1 cellular context compared by ENCODE assay signal in genomic region chr1:184743062-184743756, GRCh38.
A peak's percentile ranks its signal among the peaks of the same experiment; 100 is the strongest.
TF ChIP-seq lines count a peak whose summit lies in the region.

No MANE protein-coding gene starts in this region.

TF ChIP-seq in K562, 482 proteins besides CTCF, POLR2A, EP300 and RAD21 (continued from another document and continues in another):
- TF ChIP-seq, protein P1, sequence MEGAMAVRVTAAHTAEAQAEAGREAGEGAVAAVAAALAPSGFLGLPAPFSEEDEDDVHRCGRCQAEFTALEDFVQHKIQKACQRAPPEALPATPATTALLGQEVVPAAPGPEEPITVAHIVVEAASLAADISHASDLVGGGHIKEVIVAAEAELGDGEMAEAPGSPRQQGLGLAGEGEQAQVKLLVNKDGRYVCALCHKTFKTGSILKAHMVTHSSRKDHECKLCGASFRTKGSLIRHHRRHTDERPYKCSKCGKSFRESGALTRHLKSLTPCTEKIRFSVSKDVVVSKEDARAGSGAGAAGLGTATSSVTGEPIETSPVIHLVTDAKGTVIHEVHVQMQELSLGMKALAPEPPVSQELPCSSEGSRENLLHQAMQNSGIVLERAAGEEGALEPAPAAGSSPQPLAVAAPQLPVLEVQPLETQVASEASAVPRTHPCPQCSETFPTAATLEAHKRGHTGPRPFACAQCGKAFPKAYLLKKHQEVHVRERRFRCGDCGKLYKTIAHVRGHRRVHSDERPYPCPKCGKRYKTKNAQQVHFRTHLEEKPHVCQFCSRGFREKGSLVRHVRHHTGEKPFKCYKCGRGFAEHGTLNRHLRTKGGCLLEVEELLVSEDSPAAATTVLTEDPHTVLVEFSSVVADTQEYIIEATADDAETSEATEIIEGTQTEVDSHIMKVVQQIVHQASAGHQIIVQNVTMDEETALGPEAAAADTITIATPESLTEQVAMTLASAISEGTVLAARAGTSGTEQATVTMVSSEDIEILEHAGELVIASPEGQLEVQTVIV (CRISPR knock-in tag; IDR thresholded peaks at IDR 0.05; ENCODE audit: borderline replicate concordance), result no peak
- TF ChIP-seq C11orf30 (IDR thresholded peaks at IDR 0.05; ENCODE audit: low read depth) (0 out of 2 replicates have a peak, but pooled peaks have one; percentile 22), MNT (conservative IDR thresholded peaks at IDR 0.05) (0 out of 4 replicates have a peak, but pooled peaks of 1 of the 2 experiments have one; percentile 34), BDP1 (IDR thresholded peaks at IDR 0.05; ENCODE audit: insufficient read depth, insufficient read length) (no peak), ESRRB (CRISPR knock-in tag; IDR thresholded peaks at IDR 0.05; ENCODE audit: borderline replicate concordance) (no peak), ZBTB8A (IDR thresholded peaks at IDR 0.05; ENCODE audit: partially characterized antibody) (no peak), ETS2 (tag; IDR thresholded peaks at IDR 0.05; ENCODE audit: borderline replicate concordance, poor library complexity, severe bottlenecking) (no peak), L3MBTL2 (IDR thresholded peaks at IDR 0.05) (no peak), RBM14 (IDR thresholded peaks at IDR 0.05; ENCODE audit: borderline replicate concordance, insufficient read depth, low read depth, low read length) (no peak), SMARCB1 (IDR thresholded peaks at IDR 0.05; ENCODE audit: insufficient read length, low read depth) (no peak), FOXK2 (conservative IDR thresholded peaks at IDR 0.05 in 1 of 2, IDR thresholded peaks at IDR 0.05 in 1 of 2; ENCODE audit: low read depth in 2 of 2) (no peak), HEY1 (CRISPR knock-in tag; IDR thresholded peaks at IDR 0.05; ENCODE audit: borderline replicate concordance) (no peak), FOSL1 (tag; conservative IDR thresholded peaks at IDR 0.05) (peak; percentile 47; the same call in 1 of the 2 replicates), CHD1 (IDR thresholded peaks at IDR 0.05; ENCODE audit: low read length) (no peak), ZNF143 (CRISPR knock-in tag; IDR thresholded peaks at IDR 0.05) (no peak), TSC22D4 (tag; IDR thresholded peaks at IDR 0.05) (no peak), EP400 (IDR thresholded peaks at IDR 0.05) (peak; percentile 54), HNRNPK (IDR thresholded peaks at IDR 0.05; ENCODE audit: low read depth, low read length, poor library complexity, severe bottlenecking) (no peak), ZC3H8 (IDR thresholded peaks at IDR 0.05) (no peak), GATAD2B (IDR thresholded peaks at IDR 0.05; ENCODE audit: borderline replicate concordance) (no peak), TEAD4 (IDR thresholded peaks at IDR 0.05; ENCODE audit: low read length) (peak; percentile 43; the same call in 1 of the 2 replicates), TEAD4 (CRISPR knock-in tag; IDR thresholded peaks at IDR 0.05; ENCODE audit: borderline replicate concordance) (no peak), ZBTB43 (CRISPR knock-in tag; IDR thresholded peaks at IDR 0.05) (no peak)
- TF ChIP-seq, protein P2, sequence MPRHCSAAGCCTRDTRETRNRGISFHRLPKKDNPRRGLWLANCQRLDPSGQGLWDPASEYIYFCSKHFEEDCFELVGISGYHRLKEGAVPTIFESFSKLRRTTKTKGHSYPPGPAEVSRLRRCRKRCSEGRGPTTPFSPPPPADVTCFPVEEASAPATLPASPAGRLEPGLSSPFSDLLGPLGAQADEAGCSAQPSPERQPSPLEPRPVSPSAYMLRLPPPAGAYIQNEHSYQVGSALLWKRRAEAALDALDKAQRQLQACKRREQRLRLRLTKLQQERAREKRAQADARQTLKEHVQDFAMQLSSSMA (CRISPR knock-in tag; IDR thresholded peaks at IDR 0.05), result no peak
- TF ChIP-seq, protein P3, sequence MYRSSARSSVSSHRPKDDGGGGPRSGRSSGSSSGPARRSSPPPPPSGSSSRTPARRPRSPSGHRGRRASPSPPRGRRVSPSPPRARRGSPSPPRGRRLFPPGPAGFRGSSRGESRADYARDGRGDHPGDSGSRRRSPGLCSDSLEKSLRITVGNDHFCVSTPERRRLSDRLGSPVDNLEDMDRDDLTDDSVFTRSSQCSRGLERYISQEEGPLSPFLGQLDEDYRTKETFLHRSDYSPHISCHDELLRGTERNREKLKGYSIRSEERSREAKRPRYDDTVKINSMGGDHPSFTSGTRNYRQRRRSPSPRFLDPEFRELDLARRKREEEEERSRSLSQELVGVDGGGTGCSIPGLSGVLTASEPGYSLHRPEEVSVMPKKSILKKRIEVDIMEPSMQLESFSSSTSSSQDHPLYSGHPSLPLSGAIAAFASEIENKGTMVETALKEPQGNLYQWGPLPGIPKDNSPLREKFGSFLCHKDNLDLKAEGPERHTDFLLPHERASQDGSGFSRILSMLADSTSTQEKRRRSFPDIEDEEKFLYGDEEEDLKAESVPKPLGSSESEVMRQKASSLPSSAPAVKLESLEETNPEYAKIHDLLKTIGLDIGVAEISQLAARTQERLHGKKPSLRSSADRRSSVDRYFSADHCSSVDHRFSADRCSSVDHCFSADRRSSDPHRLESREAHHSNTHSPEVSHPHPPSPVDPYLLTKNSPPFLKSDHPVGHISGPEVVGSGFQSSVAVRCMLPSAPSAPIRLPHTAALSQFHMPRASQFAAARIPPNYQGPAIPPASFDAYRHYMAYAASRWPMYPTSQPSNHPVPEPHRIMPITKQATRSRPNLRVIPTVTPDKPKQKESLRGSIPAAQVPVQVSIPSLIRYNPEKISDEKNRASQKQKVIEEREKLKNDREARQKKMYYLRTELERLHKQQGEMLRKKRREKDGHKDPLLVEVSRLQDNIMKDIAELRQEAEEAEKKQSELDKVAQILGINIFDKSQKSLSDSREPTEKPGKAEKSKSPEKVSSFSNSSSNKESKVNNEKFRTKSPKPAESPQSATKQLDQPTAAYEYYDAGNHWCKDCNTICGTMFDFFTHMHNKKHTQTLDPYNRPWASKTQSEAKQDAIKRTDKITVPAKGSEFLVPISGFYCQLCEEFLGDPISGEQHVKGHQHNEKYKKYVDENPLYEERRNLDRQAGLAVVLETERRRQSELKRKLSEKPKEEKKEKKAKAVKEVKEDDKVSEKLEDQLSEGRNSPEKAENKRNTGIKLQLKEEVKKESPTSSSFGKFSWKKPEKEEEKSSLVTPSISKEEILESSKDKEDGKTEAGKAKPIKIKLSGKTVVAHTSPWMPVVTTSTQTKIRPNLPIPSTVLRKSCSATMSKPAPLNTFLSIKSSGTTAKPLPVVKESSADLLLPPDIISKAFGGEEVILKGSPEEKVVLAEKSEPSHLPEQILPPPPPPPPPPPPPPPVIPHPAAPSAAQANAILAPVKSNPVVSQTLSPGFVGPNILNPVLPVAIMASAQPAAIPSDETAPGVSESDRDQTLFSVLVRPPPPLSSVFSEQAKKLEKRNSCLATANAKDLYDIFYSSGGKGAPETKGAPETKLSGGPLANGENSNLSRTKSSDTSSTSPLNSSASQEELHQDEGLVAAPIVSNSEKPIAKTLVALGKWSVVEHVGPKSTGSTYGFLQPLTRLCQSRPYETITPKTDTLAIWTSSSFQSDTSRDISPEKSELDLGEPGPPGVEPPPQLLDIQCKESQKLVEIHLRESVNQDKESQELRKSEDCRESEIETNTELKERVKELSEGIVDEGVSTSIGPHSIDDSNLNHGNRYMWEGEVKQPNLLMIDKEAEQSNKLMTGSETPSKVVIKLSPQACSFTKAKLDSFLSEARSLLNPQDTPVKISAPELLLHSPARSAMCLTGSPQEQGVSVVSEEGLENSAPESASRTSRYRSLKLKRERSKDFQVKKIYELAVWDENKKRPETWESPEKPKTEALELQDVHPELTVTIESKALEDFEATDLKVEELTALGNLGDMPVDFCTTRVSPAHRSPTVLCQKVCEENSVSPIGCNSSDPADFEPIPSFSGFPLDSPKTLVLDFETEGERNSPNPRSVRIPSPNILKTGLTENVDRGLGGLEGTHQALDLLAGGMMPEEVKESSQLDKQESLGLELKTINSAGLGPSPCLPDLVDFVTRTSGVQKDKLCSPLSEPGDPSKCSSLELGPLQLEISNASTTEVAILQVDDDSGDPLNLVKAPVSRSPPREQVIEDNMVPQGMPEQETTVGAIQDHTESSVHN (IDR thresholded peaks at IDR 0.05; ENCODE audit: borderline replicate concordance in 1 of 2, low read depth in 1 of 2), result 0 out of 4 replicates have a peak, but pooled peaks of 1 of the 2 experiments have one; percentile 34
- TF ChIP-seq, protein P4, sequence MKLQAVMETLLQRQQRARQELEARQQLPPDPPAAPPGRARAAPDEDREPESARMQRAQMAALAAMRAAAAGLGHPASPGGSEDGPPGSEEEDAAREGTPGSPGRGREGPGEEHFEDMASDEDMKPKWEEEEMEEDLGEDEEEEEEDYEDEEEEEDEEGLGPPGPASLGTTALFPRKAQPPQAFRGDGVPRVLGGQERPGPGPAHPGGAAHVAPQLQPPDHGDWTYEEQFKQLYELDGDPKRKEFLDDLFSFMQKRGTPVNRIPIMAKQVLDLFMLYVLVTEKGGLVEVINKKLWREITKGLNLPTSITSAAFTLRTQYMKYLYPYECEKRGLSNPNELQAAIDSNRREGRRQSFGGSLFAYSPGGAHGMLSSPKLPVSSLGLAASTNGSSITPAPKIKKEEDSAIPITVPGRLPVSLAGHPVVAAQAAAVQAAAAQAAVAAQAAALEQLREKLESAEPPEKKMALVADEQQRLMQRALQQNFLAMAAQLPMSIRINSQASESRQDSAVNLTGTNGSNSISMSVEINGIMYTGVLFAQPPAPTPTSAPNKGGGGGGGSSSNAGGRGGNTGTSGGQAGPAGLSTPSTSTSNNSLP (IDR thresholded peaks at IDR 0.05; ENCODE audit: borderline replicate concordance, low read depth, low read length), result peak; percentile 33; the same call in 1 of the 2 replicates
